ENCODE assay signal across 8 cellular contexts in genomic region chr10:84156768-84157167, GRCh38. TPM values are rescaled to one million over a fixed set of nuclear protein-coding genes. Genes with fewer than 3 reads are reported as not detected.
DNase-seq lines count a peak whose midpoint lies in the region; ATAC-seq, FAIRE-seq and TF ChIP-seq lines count a peak whose summit lies in the region.

No MANE protein-coding gene starts in this region.

- H3K36me3 ChIP-seq in psoas muscle (ENCODE audit: insufficient read depth in 1 of 2, low read depth in 1 of 2) = peaks cover 0 to 40% of the 10 kb centered on the region in 2 donors

- 66 to 73% (median 71%) methylated on average over 10 of the region's 10 CpGs for WGBS in psoas muscle, 3 donors

- no peaks in the 10 kb centered on the region for H3K4me1 ChIP-seq in psoas muscle

- DNase-seq in GM12892 (ENCODE audit: insufficient read length) (no peak), HL-60 (ENCODE audit: low read depth in 1 of 2, low spot score in 1 of 2) (peak; percentile 91 to 93), psoas muscle (peak in 1 of 2 donors; percentile 31), NCI-H2107 treated with DMSO at 0.1 percent for 48 hours (lab: John Stamatoyannopoulos, UW; ENCODE audit: unreplicated experiment) (no peak)
- peak; percentile 66 to 71 for DNase-seq in activated T-cell treated with anti-CD3 and anti-CD28 coated beads, Interleukin-2, amount 50 U/mL, for 48 hours

- TF ChIP-seq CTCF in HL-60 (IDR thresholded peaks at IDR 0.05; ENCODE audit: insufficient read depth, low read length) = no peak
- TF ChIP-seq CTCF in psoas muscle (IDR thresholded peaks at IDR 0.05) = no peak

- peak overlapping the region; percentile 50 for H3K27ac ChIP-seq in HL-60 (replicated peaks)
- H3K27ac ChIP-seq in psoas muscle = no peak overlapping the region

- ATAC-seq in psoas muscle = peak in 3 of 4 donors; percentile 71 to 82 (median 77)
- ATAC-seq in HG03045 (IDR thresholded peaks at IDR 0.05; ENCODE audit: unreplicated experiment) = no peak
- ATAC-seq in GM19452 (IDR thresholded peaks at IDR 0.05; ENCODE audit: unreplicated experiment) = no peak
- ATAC-seq in HG03159 (IDR thresholded peaks at IDR 0.05; ENCODE audit: unreplicated experiment) = no peak

- peak; percentile 69 for TF ChIP-seq POLR2A in GM12892 (IDR thresholded peaks at IDR 0.05; ENCODE audit: low read depth, low read length)

- H3K4me3 ChIP-seq in HL-60 (replicated peaks; ENCODE audit: insufficient read depth, low read length) (no peak overlapping the region), psoas muscle (no peak overlapping the region)

- H3K9me3 ChIP-seq in psoas muscle = no peaks in the 10 kb centered on the region

- H3K27me3 ChIP-seq in HL-60 (ENCODE audit: insufficient read depth, poor library complexity, severe bottlenecking) = no peaks in the 10 kb centered on the region
- no peaks in the 10 kb centered on the region for H3K27me3 ChIP-seq in psoas muscle (ENCODE audit: insufficient read depth in 3 of 3, low read length in 2 of 3)

- FAIRE-seq in GM12892 (lab: Jason Lieb, UNC) = peak; percentile 74

- intact Hi-C loops in psoas muscle (cut with DNase I) = no loop called here

RNA-seq across cellular contexts. Expression of gene GPR15LG, which starts 16.8 kb away (rescaled TPM):
- 1.5 TPM for polyA plus RNA-seq in GM12892 (2012; ENCODE audit: missing spikeins)
- total RNA-seq in psoas muscle = not detected
- polyA plus RNA-seq in psoas muscle = under 1 TPM in 2 of 3 donors, not detected in 1; 0.09 to 0.15 TPM

RNA-seq across cellular contexts. Expression of gene GHITM, which starts 17.5 kb away (rescaled TPM):
- 163 TPM for polyA plus RNA-seq in GM12892 (2012; ENCODE audit: missing spikeins)
- total RNA-seq in psoas muscle = 100 to 1,000 TPM; 230 to 353 (median 263) TPM
- polyA plus RNA-seq in psoas muscle = 100 to 1,000 TPM; 253 to 633 (median 436) TPM

RNA-seq across cellular contexts. Expression of gene CDHR1, which starts 37.6 kb away (rescaled TPM):
- polyA plus RNA-seq in GM12892 (2012; ENCODE audit: missing spikeins) = 1.2 TPM
- total RNA-seq in psoas muscle = under 1 TPM in 1 of 4 donors, not detected in 3; 0.37 TPM
- under 1 TPM in 1 of 3 donors, not detected in 2; 0.03 TPM for polyA plus RNA-seq in psoas muscle

Comparison
In these comparisons a context has a peak if more than half of its experiments do, and no peak if none do; other contexts are left out.
1. DNase-seq: peak in HL-60 (2 of 2) and activated T-cell treated with anti-CD3 and anti-CD28 coated beads, Interleukin-2, amount 50 U/mL, for 48 hours (2 of 2); none in GM12892 (single experiment) and NCI-H2107 treated with DMSO at 0.1 percent for 48 hours (single experiment).
2. ATAC-seq: peak in psoas muscle (3 of 4); none in HG03045 (single experiment), GM19452 (single experiment) and HG03159 (single experiment).